2 cellular contexts compared by ENCODE assay signal in genomic region chr15:75682181-75683135, GRCh38.
TF ChIP-seq lines count a peak whose summit lies in the region.

No MANE protein-coding gene starts in this region.

TF ChIP-seq in HEK293, 187 proteins besides CTCF, POLR2A, EP300 and RAD21:
- TF ChIP-seq ZNF175 (tag by site-specific recombination; IDR thresholded peaks at IDR 0.05), result no peak
- TF ChIP-seq ZNF830 (tag by site-specific recombination; IDR thresholded peaks at IDR 0.05; ENCODE audit: low read depth), result no peak
- no peak for TF ChIP-seq ZFP41 (tag by site-specific recombination; IDR thresholded peaks at IDR 0.05; ENCODE audit: borderline replicate concordance)
- TF ChIP-seq HIC1 (tag by site-specific recombination; IDR thresholded peaks at IDR 0.05), result 0 out of 2 replicates have a peak, but pooled peaks have one; percentile 20
- TF ChIP-seq PRDM4 (tag by site-specific recombination; IDR thresholded peaks at IDR 0.05), result no peak
- TF ChIP-seq ZNF311 (tag by site-specific recombination; IDR thresholded peaks at IDR 0.05; ENCODE audit: borderline replicate concordance), result no peak
- TF ChIP-seq ZSCAN23 (tag by site-specific recombination; IDR thresholded peaks at IDR 0.05), result no peak
- TF ChIP-seq ZIC2 (tag by site-specific recombination; IDR thresholded peaks at IDR 0.05), result 0 out of 2 replicates have a peak, but pooled peaks have one; percentile 12
- TF ChIP-seq SP3 (tag by site-specific recombination; IDR thresholded peaks at IDR 0.05), result no peak
- no peak for TF ChIP-seq KLF10 (tag by site-specific recombination; IDR thresholded peaks at IDR 0.05)
- no peak for TF ChIP-seq ZBTB11 (tag by site-specific recombination; conservative IDR thresholded peaks at IDR 0.05; ENCODE audit: low read depth)
- no peak for TF ChIP-seq ZNF37A (tag by site-specific recombination; IDR thresholded peaks at IDR 0.05)
- no peak for TF ChIP-seq ZNF837 (tag by site-specific recombination; IDR thresholded peaks at IDR 0.05)

TF ChIP-seq in HepG2, 621 proteins besides CTCF, POLR2A, EP300 and RAD21:
- TF ChIP-seq HNRNPL (IDR thresholded peaks at IDR 0.05; ENCODE audit: low read depth, low read length) (peak; percentile 49; the same call in 1 of the 2 replicates), ZNF766 (CRISPR knock-in tag; IDR thresholded peaks at IDR 0.05; ENCODE audit: borderline replicate concordance) (no peak)
